ENCODE assay signal across 8 cellular contexts in the genomic region with DNA sequence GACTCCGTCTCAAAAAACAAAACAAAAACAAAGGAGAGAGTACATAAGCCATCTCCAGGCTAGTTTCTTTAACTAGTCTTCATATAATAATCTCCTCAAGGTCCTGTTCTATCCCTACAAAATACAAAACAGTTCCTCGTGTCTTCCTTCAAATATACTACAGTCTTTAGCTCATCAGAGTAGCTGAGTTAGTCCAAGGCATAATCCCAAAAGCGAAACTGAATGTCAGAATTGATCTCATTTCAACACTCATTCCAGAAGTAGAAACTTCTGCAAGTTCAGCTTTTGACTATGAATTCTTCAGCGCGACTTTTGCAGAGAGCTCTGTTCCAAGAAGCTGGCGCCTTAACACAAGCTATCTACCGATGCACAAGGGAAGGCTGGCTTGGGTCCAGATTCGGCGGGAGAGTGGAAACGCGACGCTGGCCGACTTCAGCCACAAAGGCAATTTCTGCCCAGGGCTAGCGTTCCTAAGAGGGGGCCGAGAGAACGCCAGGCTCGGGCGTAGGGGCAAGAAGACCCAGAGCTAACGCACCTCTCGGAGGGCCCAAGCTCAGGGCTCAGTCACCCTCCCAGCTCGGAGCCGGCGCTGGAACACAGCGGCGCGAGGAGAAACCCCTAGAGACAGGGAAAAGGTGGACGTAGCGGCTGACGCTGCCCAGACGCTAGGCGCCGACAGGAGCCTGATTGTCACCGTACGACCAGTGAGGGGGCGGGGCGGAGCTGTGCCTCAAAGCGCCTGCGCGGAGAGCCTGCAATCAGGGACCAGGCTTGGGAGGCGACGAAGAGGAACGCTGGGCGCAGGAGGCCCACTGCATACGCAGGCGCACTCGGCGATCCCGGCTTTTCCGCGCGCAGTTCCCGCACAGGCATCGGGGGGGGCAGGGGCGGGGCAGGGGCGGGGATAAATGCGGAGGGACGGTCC. TPM values are rescaled to one million over a fixed set of nuclear protein-coding genes. Genes with fewer than 3 reads are reported as not detected.
A peak's percentile ranks its signal among the peaks of the same experiment; 100 is the strongest.
DNase-seq lines count a peak whose midpoint lies in the region; ATAC-seq, FAIRE-seq and TF ChIP-seq lines count a peak whose summit lies in the region.

No MANE protein-coding gene starts in this region.

- no peaks in the 10 kb centered on the region for H3K27me3 ChIP-seq in DOHH2 (ENCODE audit: control insufficient read depth, low read length)
- H3K27me3 ChIP-seq in GM23248 (replicated peaks; ENCODE audit: insufficient read depth), result no peaks in the 10 kb centered on the region
- H3K27me3 ChIP-seq in Karpas-422 (ENCODE audit: low read length), result no peaks in the 10 kb centered on the region
- no peaks in the 10 kb centered on the region for H3K27me3 ChIP-seq in fibroblast of lung (ENCODE audit: control insufficient read depth, insufficient read depth, low read length)
- H3K27me3 ChIP-seq in naive thymus-derived CD4-positive, alpha-beta T cell (ENCODE audit: control insufficient read depth in 2 of 2, insufficient read depth in 2 of 2, low read length in 2 of 2), result no peaks in the 10 kb centered on the region

- H3K9me2 ChIP-seq in DOHH2 (replicated peaks; ENCODE audit: control insufficient read depth, low read length) (no peaks in the 10 kb centered on the region), GM23248 (ENCODE audit: insufficient read depth) (peaks cover 3% of the 10 kb centered on the region; the same call in 1 of the 2 replicates), Karpas-422 (replicated peaks; ENCODE audit: insufficient read depth, low read length) (no peaks in the 10 kb centered on the region)

- POLR2A ChIA-PET in naive thymus-derived CD4-positive, alpha-beta T cell (lab: Charles Lee), result interaction anchor here (0.6 to 2.6 kb wide), 16 partner anchors 10 to 1994 kb away, joined by 3 to 20 read pairs (median 4); a partner anchor contains a TSS

- H3K36me3 ChIP-seq in DOHH2 (ENCODE audit: control insufficient read depth, low read length) (peaks cover 3% of the 10 kb centered on the region; the same call in 1 of the 2 replicates), GM23248 (ENCODE audit: low read depth) (no peaks in the 10 kb centered on the region), Karpas-422 (ENCODE audit: insufficient read depth, low read length) (no peaks in the 10 kb centered on the region), fibroblast of lung (ENCODE audit: control insufficient read depth, insufficient read depth, low read length) (no peaks in the 10 kb centered on the region)
- H3K36me3 ChIP-seq in naive thymus-derived CD4-positive, alpha-beta T cell (ENCODE audit: control insufficient read depth in 2 of 3, insufficient read depth in 3 of 3, low read length in 3 of 3), result peaks cover 0 to 8% (median 0%) of the 10 kb centered on the region in 3 experiments

- peaks cover 0 to 14% (median 8%) of the 10 kb centered on the region in 5 donors for H3K36me3 Mint-ChIP-seq in naive thymus-derived CD4-positive, alpha-beta T cell
- H3K36me3 Mint-ChIP-seq in stimulated activated memory B cell treated with anti-CD40 and anti-IgM and Interleukin-4, amounts not matched to agents 10 μg/mL and 1 μg/mL and 100 μg/mL, for 72 hours, result no peaks in the 10 kb centered on the region

- in situ Hi-C loops in GM23248 (cut with MboI), result no loop called here

- H3K4me2 ChIP-seq in DOHH2 (ENCODE audit: low read length) (peak overlapping the region; percentile 97), GM23248 (ENCODE audit: unreplicated experiment) (peak overlapping the region; percentile 84), Karpas-422 (ENCODE audit: low read depth, low read length, poor library complexity, severe bottlenecking) (peak overlapping the region; percentile 98), fibroblast of lung (ENCODE audit: extremely low read depth, insufficient read depth, low read length) (peak overlapping the region; percentile 55)

- peaks cover 0 to 5% (median 0%) of the 10 kb centered on the region in 11 donors for H3K9me3 Mint-ChIP-seq in naive thymus-derived CD4-positive, alpha-beta T cell
- H3K9me3 Mint-ChIP-seq in stimulated activated memory B cell treated with anti-CD40 and anti-IgM and Interleukin-4, amounts not matched to agents 10 μg/mL and 1 μg/mL and 100 μg/mL, for 72 hours, result no peaks in the 10 kb centered on the region

- DNase-seq in GM23248, result peak; percentile 100
- peak; percentile 99 for DNase-seq in Karpas-422
- DNase-seq in RCC 7860 (ENCODE audit: low spot score), result peak; percentile 98
- DNase-seq in activated T-helper 1 cell treated with anti-CD3 and anti-CD28 coated beads, Interleukin-2, amount 50 U/mL, for 16 hours (ENCODE audit: low read depth in 1 of 2, low spot score in 1 of 2), result peak; percentile 91 to 98
- peak; percentile 96 to 98 for DNase-seq in fibroblast of lung (ENCODE audit: low read depth in 2 of 2)
- peak; percentile 89 to 97 (median 93) for DNase-seq in naive thymus-derived CD4-positive, alpha-beta T cell

- H3K27ac ChIP-seq in DOHH2 (ENCODE audit: low read depth, low read length) (peak overlapping the region; percentile 46), GM23248 (peak overlapping the region; percentile 96), Karpas-422 (ENCODE audit: low read length) (no peak overlapping the region), fibroblast of lung (ENCODE audit: insufficient read depth, low read length) (peak overlapping the region; percentile 99)
- H3K27ac ChIP-seq in naive thymus-derived CD4-positive, alpha-beta T cell (ENCODE audit: low read depth, low read length), result peak overlapping the region; percentile 85

- intact Hi-C loops in naive thymus-derived CD4-positive, alpha-beta T cell (cut with micrococcal nuclease), result loop anchor here (1.0 to 10.0 kb wide), 23 partner anchors 18 to 897 kb away; a partner anchor contains a TSS

- H2AFZ ChIP-seq in GM23248, result peak overlapping the region; percentile 84
- peak overlapping the region; percentile 87 for H2AFZ ChIP-seq in Karpas-422 (ENCODE audit: low read length)
- H2AFZ ChIP-seq in fibroblast of lung (ENCODE audit: low read length), result peak overlapping the region; percentile 97

- H3K4me1 ChIP-seq in DOHH2 (ENCODE audit: control insufficient read depth, low read length) (peaks cover 58% of the 10 kb centered on the region), GM23248 (ENCODE audit: insufficient read depth) (peaks cover 15% of the 10 kb centered on the region; the same call in 1 of the 2 replicates), Karpas-422 (ENCODE audit: low read length) (peaks cover 58% of the 10 kb centered on the region), fibroblast of lung (ENCODE audit: control insufficient read depth, extremely low read depth, insufficient read depth, low read length) (no peaks in the 10 kb centered on the region)
- H3K4me1 ChIP-seq in naive thymus-derived CD4-positive, alpha-beta T cell (ENCODE audit: control insufficient read depth in 2 of 2, insufficient read depth in 2 of 2, low read length in 2 of 2), result peaks cover 14 to 17% of the 10 kb centered on the region in 2 donors

- CTCF ChIA-PET in naive thymus-derived CD4-positive, alpha-beta T cell (lab: Charles Lee), result interaction anchor here (1.1 to 1.5 kb wide), 2 partner anchors 15 to 18 kb away, joined by 4 read pairs; no protein-coding TSS in a partner anchor

- TF ChIP-seq CTCF in DOHH2 (IDR thresholded peaks at IDR 0.05; ENCODE audit: low read depth, low read length, poor library complexity, severe bottlenecking), result no peak
- no peak for TF ChIP-seq CTCF in fibroblast of lung (conservative IDR thresholded peaks at IDR 0.05 in 1 of 2, IDR thresholded peaks at IDR 0.05 in 1 of 2; ENCODE audit: low read depth in 1 of 2, low read length in 2 of 2)

- 0 to 1% methylated on average over 41 to 57 of the region's 57 CpGs for WGBS in GM23248 (ENCODE audit: low coverage in 1 of 2, low lambda C conversion rate in 2 of 2, missing lambda C conversion rate in 2 of 2), 2 experiments

- H3K79me2 ChIP-seq in DOHH2 (ENCODE audit: control insufficient read depth, low read length), result peaks cover 34% of the 10 kb centered on the region
- peaks cover 63% of the 10 kb centered on the region for H3K79me2 ChIP-seq in GM23248 (ENCODE audit: insufficient read depth)
- H3K79me2 ChIP-seq in Karpas-422 (ENCODE audit: low read length), result peaks cover 44% of the 10 kb centered on the region
- peaks cover 27% of the 10 kb centered on the region for H3K79me2 ChIP-seq in fibroblast of lung (ENCODE audit: control insufficient read depth, insufficient read depth, low read length)

- H3K4me3 ChIP-seq in DOHH2 (ENCODE audit: low read length) (peak overlapping the region; percentile 81), GM23248 (peak overlapping the region; percentile 87), Karpas-422 (ENCODE audit: low read length) (peak overlapping the region; percentile 85), fibroblast of lung (replicated peaks in 1 of 4; ENCODE audit: control extremely low read depth in 1 of 4, insufficient read depth in 1 of 4, low read depth in 3 of 4, low read length in 4 of 4) (peak overlapping the region; percentile 89 to 99 (median 91))
- peak overlapping the region; percentile 78 for H3K4me3 ChIP-seq in naive thymus-derived CD4-positive, alpha-beta T cell (ENCODE audit: low read length)

- H3K9ac ChIP-seq in GM23248 (peak overlapping the region; percentile 94), Karpas-422 (ENCODE audit: low read length) (peak overlapping the region; percentile 90), fibroblast of lung (ENCODE audit: insufficient read depth, low read length) (peak overlapping the region; percentile 98)

- H3K27me3 Mint-ChIP-seq in naive thymus-derived CD4-positive, alpha-beta T cell, result no peaks in the 10 kb centered on the region
- H3K27me3 Mint-ChIP-seq in stimulated activated memory B cell treated with anti-CD40 and anti-IgM and Interleukin-4, amounts not matched to agents 10 μg/mL and 1 μg/mL and 100 μg/mL, for 72 hours, result no peaks in the 10 kb centered on the region

- H3K4me3 Mint-ChIP-seq in naive thymus-derived CD4-positive, alpha-beta T cell, result peak overlapping the region; percentile 86 to 100 (median 99)
- peak overlapping the region; percentile 99 for H3K4me3 Mint-ChIP-seq in stimulated activated memory B cell treated with anti-CD40 and anti-IgM and Interleukin-4, amounts not matched to agents 10 μg/mL and 1 μg/mL and 100 μg/mL, for 72 hours

- H3K27ac Mint-ChIP-seq in naive thymus-derived CD4-positive, alpha-beta T cell, result peak overlapping the region; percentile 84 to 99 (median 97)
- peak overlapping the region; percentile 94 for H3K27ac Mint-ChIP-seq in stimulated activated memory B cell treated with anti-CD40 and anti-IgM and Interleukin-4, amounts not matched to agents 10 μg/mL and 1 μg/mL and 100 μg/mL, for 72 hours

- no peaks in the 10 kb centered on the region for H3K9me3 ChIP-seq in DOHH2 (ENCODE audit: control insufficient read depth, insufficient read depth, low read length)
- no peaks in the 10 kb centered on the region for H3K9me3 ChIP-seq in GM23248 (ENCODE audit: low read depth)
- no peaks in the 10 kb centered on the region for H3K9me3 ChIP-seq in Karpas-422 (ENCODE audit: low read length)
- H3K9me3 ChIP-seq in fibroblast of lung (ENCODE audit: control insufficient read depth, insufficient read depth, low read depth, low read length), result no peaks in the 10 kb centered on the region
- no peaks in the 10 kb centered on the region for H3K9me3 ChIP-seq in naive thymus-derived CD4-positive, alpha-beta T cell (ENCODE audit: control insufficient read depth in 2 of 3, low read length in 3 of 3)

- peak; percentile 98 for ATAC-seq in naive thymus-derived CD4-positive, alpha-beta T cell
- peak; percentile 95 for ATAC-seq in stimulated activated memory B cell treated with anti-CD40 and anti-IgM and Interleukin-4, amounts not matched to agents 10 μg/mL and 1 μg/mL and 100 μg/mL, for 72 hours

- H4K20me1 ChIP-seq in DOHH2 (ENCODE audit: control insufficient read depth, insufficient read depth, low read depth, low read length) (no peaks in the 10 kb centered on the region), GM23248 (ENCODE audit: insufficient read depth) (no peaks in the 10 kb centered on the region), Karpas-422 (ENCODE audit: insufficient read depth, low read depth, low read length) (no peaks in the 10 kb centered on the region), fibroblast of lung (ENCODE audit: control insufficient read depth, extremely low read depth, insufficient read depth, low read length) (no peaks in the 10 kb centered on the region)

- H3F3A ChIP-seq in DOHH2 (ENCODE audit: control insufficient read depth, insufficient read depth), result peaks cover 14% of the 10 kb centered on the region
- H3F3A ChIP-seq in GM23248 (ENCODE audit: insufficient read depth), result peaks cover 6% of the 10 kb centered on the region; the same call in 1 of the 2 replicates

- H3K4me1 Mint-ChIP-seq in naive thymus-derived CD4-positive, alpha-beta T cell, result peaks cover 24 to 61% (median 53%) of the 10 kb centered on the region in 7 donors
- H3K4me1 Mint-ChIP-seq in stimulated activated memory B cell treated with anti-CD40 and anti-IgM and Interleukin-4, amounts not matched to agents 10 μg/mL and 1 μg/mL and 100 μg/mL, for 72 hours, result peaks cover 61% of the 10 kb centered on the region

- FAIRE-seq in RCC 7860 (lab: Jason Lieb, UNC), result peak; percentile 66

RNA-seq across cellular contexts. Expression of a gene that starts 0.5 kb away (rescaled TPM):
- total RNA-seq in GM23248 (2014; rRNA removed; shearing (Covaris generic)), result 30.6 and 39.2 TPM in 2 replicates
- 35.8 and 36.8 TPM in 2 replicates for polyA plus RNA-seq in GM23248 (2016; fragmentation: Nextera tagmentation; extraction: Ambion mirVana)
- total RNA-seq in Karpas-422 (2014; rRNA removed; shearing (Covaris generic); ENCODE audit: low replicate concordance), result 18.4 and 47.3 TPM in 2 replicates
- total RNA-seq in fibroblast of lung, result 39.3 and 49.9 TPM in 2 replicates
- 33.1 and 47.9 TPM in 2 replicates for polyA plus RNA-seq in fibroblast of lung
- 27.5 and 35.1 TPM in 2 replicates for polyA plus RNA-seq in fibroblast of lung (2012)
- polyA minus RNA-seq in fibroblast of lung (ENCODE audit: low replicate concordance), result 3.5 and 7.9 TPM in 2 replicates
- total RNA-seq in naive thymus-derived CD4-positive, alpha-beta T cell, result 10 to 100 TPM in 4 of 5 experiments, 1 to 10 TPM in 1; 9.2 to 24.6 (median 15.3) TPM
- 10 to 100 TPM; 15.6 to 23.1 TPM for polyA plus RNA-seq in naive thymus-derived CD4-positive, alpha-beta T cell

RNA-seq across cellular contexts. Expression of a gene that starts 46.0 kb away (rescaled TPM):
- 26.5 and 62.6 TPM in 2 replicates for total RNA-seq in GM23248 (2014; rRNA removed; shearing (Covaris generic))
- polyA plus RNA-seq in GM23248 (2016; fragmentation: Nextera tagmentation; extraction: Ambion mirVana), result 14.7 and 14.9 TPM in 2 replicates
- 44.2 and 114 TPM in 2 replicates for total RNA-seq in Karpas-422 (2014; rRNA removed; shearing (Covaris generic); ENCODE audit: low replicate concordance)
- 16.7 and 17.2 TPM in 2 replicates for total RNA-seq in fibroblast of lung
- polyA plus RNA-seq in fibroblast of lung, result 22.7 and 28.7 TPM in 2 replicates
- polyA plus RNA-seq in fibroblast of lung (2012), result 10.6 and 15.9 TPM in 2 replicates
- 15.7 and 16.8 TPM in 2 replicates for polyA minus RNA-seq in fibroblast of lung (ENCODE audit: low replicate concordance)
- total RNA-seq in naive thymus-derived CD4-positive, alpha-beta T cell, result 100 to 1,000 TPM in 4 of 5 experiments, 10 to 100 TPM in 1; 99.2 to 148 (median 124) TPM
- 10 to 100 TPM; 28.8 to 39.8 TPM for polyA plus RNA-seq in naive thymus-derived CD4-positive, alpha-beta T cell
